ENCODE assay signal across 1 cellular context in genomic region chr19:1507763-1508506, GRCh38.
TF ChIP-seq lines count a peak whose summit lies in the region.

No MANE protein-coding gene starts in this region.

TF ChIP-seq in K562, 482 proteins besides CTCF, POLR2A, EP300 and RAD21 (continued from another document and continues in another):
- TF ChIP-seq MLLT1 (IDR thresholded peaks at IDR 0.05) = peak in 1 of 2 experiments; percentile 79; a peak in 2 of 4 replicates
- no peak for TF ChIP-seq RUNX1 (IDR thresholded peaks at IDR 0.05; ENCODE audit: low read depth)
- no peak for TF ChIP-seq FOSL1 (tag; conservative IDR thresholded peaks at IDR 0.05)
- no peak for TF ChIP-seq ZNF644 (tag; IDR thresholded peaks at IDR 0.05; ENCODE audit: low read depth)
- TF ChIP-seq NFIX (CRISPR knock-in tag; IDR thresholded peaks at IDR 0.05; ENCODE audit: low read depth) = no peak
- TF ChIP-seq BCLAF1 (IDR thresholded peaks at IDR 0.05; ENCODE audit: borderline replicate concordance in 1 of 2, control insufficient read depth in 1 of 2, low read depth in 2 of 2, low read length in 1 of 2) = no peak
- 0 out of 2 replicates have a peak, but pooled peaks have one; percentile 28 for TF ChIP-seq ZFX (CRISPR knock-in tag; IDR thresholded peaks at IDR 0.05)
- no peak for TF ChIP-seq SETDB1 (IDR thresholded peaks at IDR 0.05; ENCODE audit: low read length)
- TF ChIP-seq FOS (IDR thresholded peaks at IDR 0.05; ENCODE audit: extremely low read depth, insufficient read length) = peak; percentile 98
- no peak for TF ChIP-seq IRF9 (tag; IDR thresholded peaks at IDR 0.05)
- TF ChIP-seq NFYB (IDR thresholded peaks at IDR 0.05; ENCODE audit: extremely low read depth, insufficient read length) = peak; percentile 99
- peak; percentile 78 for TF ChIP-seq CREB3L1 (IDR thresholded peaks at IDR 0.05; ENCODE audit: borderline replicate concordance, low read depth)
- TF ChIP-seq ZNF655 (CRISPR knock-in tag; IDR thresholded peaks at IDR 0.05) = no peak
- no peak for TF ChIP-seq ZKSCAN1 (IDR thresholded peaks at IDR 0.05; ENCODE audit: low read depth, low read length)
- no peak for TF ChIP-seq RAD51 (IDR thresholded peaks at IDR 0.05; ENCODE audit: borderline replicate concordance, low read depth)
- TF ChIP-seq MCM7 (IDR thresholded peaks at IDR 0.05) = no peak
- peak; percentile 86 for TF ChIP-seq CXXC5 (CRISPR knock-in tag; IDR thresholded peaks at IDR 0.05)
- no peak for TF ChIP-seq HNRNPUL1 (IDR thresholded peaks at IDR 0.05; ENCODE audit: low read length)
- no peak for TF ChIP-seq ARID3B (CRISPR knock-in tag; IDR thresholded peaks at IDR 0.05; ENCODE audit: borderline replicate concordance)
- peak; percentile 76 for TF ChIP-seq POLR2AphosphoS2 (IDR thresholded peaks at IDR 0.05; ENCODE audit: low read length)
- TF ChIP-seq KLF1 (tag; IDR thresholded peaks at IDR 0.05) = peak; percentile 83; the same call in 1 of the 2 replicates
- no peak for TF ChIP-seq TCF7L2 (IDR thresholded peaks at IDR 0.05; ENCODE audit: low read depth, low read length)
- TF ChIP-seq NFXL1 (CRISPR knock-in tag; IDR thresholded peaks at IDR 0.05) = no peak
- no peak for TF ChIP-seq BRF2 (IDR thresholded peaks at IDR 0.05; ENCODE audit: borderline replicate concordance, insufficient read depth, insufficient read length)
- TF ChIP-seq ARHGAP35 (IDR thresholded peaks at IDR 0.05; ENCODE audit: partially characterized antibody) = no peak
- 0 out of 2 replicates have a peak, but pooled peaks have one; percentile 67 for TF ChIP-seq GABPB1 (CRISPR knock-in tag; IDR thresholded peaks at IDR 0.05)
- TF ChIP-seq IRF2 (CRISPR knock-in tag; IDR thresholded peaks at IDR 0.05) = no peak
- no peak for TF ChIP-seq ZNF699 (CRISPR knock-in tag; IDR thresholded peaks at IDR 0.05; ENCODE audit: insufficient replicate concordance)
- peak; percentile 31; the same call in 1 of the 2 replicates for TF ChIP-seq TARDBP (IDR thresholded peaks at IDR 0.05)
- peak; percentile 65 for TF ChIP-seq DACH1 (IDR thresholded peaks at IDR 0.05; ENCODE audit: partially characterized antibody)
- no peak for TF ChIP-seq ZNF408 (CRISPR knock-in tag; IDR thresholded peaks at IDR 0.05; ENCODE audit: low read depth)
- TF ChIP-seq STAT6 (CRISPR knock-in tag; IDR thresholded peaks at IDR 0.05) = no peak; the same call in 1 of the 2 replicates
- no peak for TF ChIP-seq ZSCAN29 (IDR thresholded peaks at IDR 0.05)
- no peak for TF ChIP-seq ZSCAN32 (CRISPR knock-in tag; IDR thresholded peaks at IDR 0.05)
- peak; percentile 98 for TF ChIP-seq TFAP4 (CRISPR knock-in tag; IDR thresholded peaks at IDR 0.05; ENCODE audit: borderline replicate concordance)
- TF ChIP-seq ZFP1 (CRISPR knock-in tag; IDR thresholded peaks at IDR 0.05) = no peak
- peak; percentile 92 to 94 for TF ChIP-seq E2F6 (IDR thresholded peaks at IDR 0.05; ENCODE audit: borderline replicate concordance in 1 of 2, extremely low read depth in 1 of 2, insufficient read depth in 1 of 2, insufficient read length in 1 of 2, low read depth in 1 of 2, low read length in 1 of 2, poor library complexity in 1 of 2, severe bottlenecking in 1 of 2)
- no peak for TF ChIP-seq TEAD2 (tag; IDR thresholded peaks at IDR 0.05)
- no peak for TF ChIP-seq STAT5A (IDR thresholded peaks at IDR 0.05; ENCODE audit: borderline replicate concordance, low read length)
- no peak for TF ChIP-seq SNAPC5 (CRISPR knock-in tag; IDR thresholded peaks at IDR 0.05)
- TF ChIP-seq HNRNPLL (IDR thresholded peaks at IDR 0.05; ENCODE audit: low read depth, low read length, poor library complexity, severe bottlenecking) = peak; percentile 39
- no peak for TF ChIP-seq ZNF518B (CRISPR knock-in tag; IDR thresholded peaks at IDR 0.05)
